ENCODE assay signal across 8 cellular contexts in the genomic region with DNA sequence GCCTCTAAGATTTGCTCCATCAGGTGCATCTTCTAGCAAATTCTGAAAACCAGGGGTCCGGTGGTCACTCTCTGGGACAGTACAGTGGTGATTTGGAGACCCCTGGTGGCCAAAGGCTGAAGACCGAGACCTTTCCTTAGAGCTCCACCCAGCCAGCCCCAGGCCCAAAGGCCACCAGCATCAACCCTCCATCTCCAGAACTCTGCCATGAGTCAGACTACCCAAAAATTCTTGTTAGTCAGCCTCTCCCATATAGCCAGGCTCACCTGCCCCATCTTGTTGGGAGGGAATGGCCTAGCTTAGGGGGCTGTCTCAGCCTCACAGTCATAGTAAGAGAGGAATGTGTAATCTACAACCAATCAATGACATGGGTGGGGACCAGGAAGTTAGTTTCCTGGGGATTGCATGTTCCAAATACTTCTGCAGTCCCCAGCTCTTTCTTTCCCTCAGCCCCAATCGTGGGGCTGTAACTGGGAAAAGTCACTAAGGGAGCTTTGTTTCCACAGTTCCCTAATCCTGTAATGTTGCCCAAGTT. TPM values are rescaled to one million over a fixed set of nuclear protein-coding genes. Genes with fewer than 3 reads are reported as not detected.
DNase-seq lines count a peak whose midpoint lies in the region; ATAC-seq and TF ChIP-seq lines count a peak whose summit lies in the region.

No MANE protein-coding gene starts in this region.

- no peak overlapping the region for H3K4me3 Mint-ChIP-seq in WTC11
- no peak overlapping the region for H3K4me3 Mint-ChIP-seq in natural killer cell treated with Interleukin-12 subunit alpha and Interleukin-12 subunit beta and Interleukin-15 and Interleukin-18, amount 100 ng/mL, for 72 hours

- peaks cover 6% of the 10 kb centered on the region for H3K4me1 Mint-ChIP-seq in WTC11
- peaks cover 0 to 5% of the 10 kb centered on the region in 2 donors for H3K4me1 Mint-ChIP-seq in natural killer cell treated with Interleukin-12 subunit alpha and Interleukin-12 subunit beta and Interleukin-15 and Interleukin-18, amount 100 ng/mL, for 72 hours (ENCODE audit: low read depth in 2 of 2)

- no peak overlapping the region for H3K4me2 ChIP-seq in fibroblast of lung (ENCODE audit: extremely low read depth, insufficient read depth, low read length)

- peaks cover 4% of the 10 kb centered on the region for H3K79me2 ChIP-seq in fibroblast of lung (ENCODE audit: control insufficient read depth, insufficient read depth, low read length)

- H2AFZ ChIP-seq in fibroblast of lung (ENCODE audit: low read length): no peak overlapping the region

- no peaks in the 10 kb centered on the region for H3K9me3 Mint-ChIP-seq in WTC11
- no peaks in the 10 kb centered on the region for H3K9me3 Mint-ChIP-seq in natural killer cell treated with Interleukin-12 subunit alpha and Interleukin-12 subunit beta and Interleukin-15 and Interleukin-18, amount 100 ng/mL, for 72 hours

- ATAC-seq in WTC11: peak; percentile 95
- peak; percentile 68 to 73 for ATAC-seq in natural killer cell treated with Interleukin-12 subunit alpha and Interleukin-12 subunit beta and Interleukin-15 and Interleukin-18, amount 100 ng/mL, for 72 hours
- no peak for ATAC-seq in GM18858 (IDR thresholded peaks at IDR 0.05; ENCODE audit: unreplicated experiment)
- ATAC-seq in GM19395 (IDR thresholded peaks at IDR 0.05; ENCODE audit: unreplicated experiment): no peak

- peaks cover 24% of the 10 kb centered on the region for H3K4me1 ChIP-seq in fibroblast of lung (ENCODE audit: control insufficient read depth, extremely low read depth, insufficient read depth, low read length)

- TF ChIP-seq CTCF in WTC11 (IDR thresholded peaks at IDR 0.05) (peak; percentile 80), fibroblast of lung (conservative IDR thresholded peaks at IDR 0.05 in 1 of 2, IDR thresholded peaks at IDR 0.05 in 1 of 2; ENCODE audit: low read depth in 1 of 2, low read length in 2 of 2) (peak; percentile 66 to 71)

- H3K27ac Mint-ChIP-seq in WTC11: peak overlapping the region; percentile 26
- H3K27ac Mint-ChIP-seq in natural killer cell treated with Interleukin-12 subunit alpha and Interleukin-12 subunit beta and Interleukin-15 and Interleukin-18, amount 100 ng/mL, for 72 hours: no peak overlapping the region

- H3K9ac ChIP-seq in fibroblast of lung (ENCODE audit: insufficient read depth, low read length): no peak overlapping the region

- no peaks in the 10 kb centered on the region for H3K9me3 ChIP-seq in fibroblast of lung (ENCODE audit: control insufficient read depth, insufficient read depth, low read depth, low read length)

- H3K36me3 Mint-ChIP-seq in WTC11: peaks cover 16% of the 10 kb centered on the region; the same call in 1 of the 2 replicates
- H3K36me3 Mint-ChIP-seq in natural killer cell treated with Interleukin-12 subunit alpha and Interleukin-12 subunit beta and Interleukin-15 and Interleukin-18, amount 100 ng/mL, for 72 hours: peaks cover 5% of the 10 kb centered on the region

- CTCF ChIA-PET in WTC11 (lab: Charles Lee): interaction anchor here (0.6 to 5.5 kb wide), 46 partner anchors 11 to 315 kb away, joined by 3 to 142 read pairs (median 4); a partner anchor contains a TSS

- H3K27ac ChIP-seq in fibroblast of lung (ENCODE audit: insufficient read depth, low read length): peak overlapping the region; percentile 84

- POLR2A ChIA-PET in WTC11 (lab: Charles Lee): interaction anchor here (0.7 to 1.0 kb wide), 3 partner anchors 14 to 38 kb away, joined by 3 to 6 read pairs (median 5); a partner anchor contains a TSS

- peak; percentile 27 for DNase-seq in NCI-H1436 (lab: John Stamatoyannopoulos, UW)
- DNase-seq in NCI-H1436 treated with DMSO at 0.1 percent for 48 hours (lab: John Stamatoyannopoulos, UW): no peak
- peak; percentile 58 for DNase-seq in LHCN-M2 (ENCODE audit: low read depth)
- peak; percentile 81 for DNase-seq in WTC11 (ENCODE audit: low spot score)
- peak; percentile 65 to 66 for DNase-seq in fibroblast of lung (ENCODE audit: low read depth in 2 of 2)
- DNase-seq in natural killer cell treated with Interleukin-12 subunit alpha and Interleukin-12 subunit beta and Interleukin-15 and Interleukin-18, amount 100 ng/mL, for 72 hours (ENCODE audit: low spot score): no peak

- H4K20me1 ChIP-seq in fibroblast of lung (ENCODE audit: control insufficient read depth, extremely low read depth, insufficient read depth, low read length): no peaks in the 10 kb centered on the region

- H3K27me3 ChIP-seq in fibroblast of lung (ENCODE audit: control insufficient read depth, insufficient read depth, low read length): no peaks in the 10 kb centered on the region

- H3K27me3 Mint-ChIP-seq in WTC11 (ENCODE audit: low read depth): no peaks in the 10 kb centered on the region
- no peaks in the 10 kb centered on the region for H3K27me3 Mint-ChIP-seq in natural killer cell treated with Interleukin-12 subunit alpha and Interleukin-12 subunit beta and Interleukin-15 and Interleukin-18, amount 100 ng/mL, for 72 hours

- H3K4me3 ChIP-seq in fibroblast of lung (replicated peaks in 1 of 4; ENCODE audit: control extremely low read depth in 1 of 4, insufficient read depth in 1 of 4, low read depth in 3 of 4, low read length in 4 of 4): no peak overlapping the region

- H3K36me3 ChIP-seq in fibroblast of lung (ENCODE audit: control insufficient read depth, insufficient read depth, low read length): peaks cover 2% of the 10 kb centered on the region

TF ChIP-seq in WTC11, 78 proteins besides CTCF, POLR2A, EP300 and RAD21 (continues in another document):
- TF ChIP-seq IRF2 (CRISPR knock-in tag; IDR thresholded peaks at IDR 0.05; ENCODE audit: borderline replicate concordance, low read depth): no peak
- no peak for TF ChIP-seq ZNF232 (CRISPR knock-in tag; IDR thresholded peaks at IDR 0.05)
- TF ChIP-seq, protein P1, sequence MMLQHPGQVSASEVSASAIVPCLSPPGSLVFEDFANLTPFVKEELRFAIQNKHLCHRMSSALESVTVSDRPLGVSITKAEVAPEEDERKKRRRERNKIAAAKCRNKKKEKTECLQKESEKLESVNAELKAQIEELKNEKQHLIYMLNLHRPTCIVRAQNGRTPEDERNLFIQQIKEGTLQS (CRISPR knock-in tag; conservative IDR thresholded peaks at IDR 0.05): no peak

RNA-seq across cellular contexts. Expression of a gene that starts 9.8 kb away (rescaled TPM):
- total RNA-seq in LHCN-M2 (2014; rRNA removed) (0.11 and 0.26 TPM in 2 replicates), WTC11 (2021) (2.3 to 3.5 TPM (median 3.3 TPM) in 3 replicates), fibroblast of lung (18.5 and 31.0 TPM in 2 replicates)
- 0.79 TPM for polyA plus RNA-seq in LHCN-M2 (2012)
- polyA plus RNA-seq in fibroblast of lung: 2.9 and 5.2 TPM in 2 replicates
- 3.1 and 5.8 TPM in 2 replicates for polyA plus RNA-seq in fibroblast of lung (2012)
- 3.4 and 6.5 TPM in 2 replicates for polyA minus RNA-seq in fibroblast of lung (ENCODE audit: low replicate concordance)
- total RNA-seq in natural killer cell treated with Interleukin-12 subunit alpha and Interleukin-12 subunit beta and Interleukin-15 and Interleukin-18, amount 100 ng/mL, for 72 hours: under 1 TPM in 1 of 2 donors, not detected in 1; 0.08 TPM

RNA-seq across cellular contexts. Expression of a gene that starts 14.4 kb away (rescaled TPM):
- 129 and 134 TPM in 2 replicates for total RNA-seq in LHCN-M2 (2014; rRNA removed)
- 125 TPM for polyA plus RNA-seq in LHCN-M2 (2012)
- 48.9 to 52.5 TPM (median 52.0 TPM) in 3 replicates for total RNA-seq in WTC11 (2021)
- total RNA-seq in fibroblast of lung: 70.6 and 88.5 TPM in 2 replicates
- polyA plus RNA-seq in fibroblast of lung: 102 and 105 TPM in 2 replicates
- polyA plus RNA-seq in fibroblast of lung (2012): 90.0 and 102 TPM in 2 replicates
- 12.7 and 13.7 TPM in 2 replicates for polyA minus RNA-seq in fibroblast of lung (ENCODE audit: low replicate concordance)
- total RNA-seq in natural killer cell treated with Interleukin-12 subunit alpha and Interleukin-12 subunit beta and Interleukin-15 and Interleukin-18, amount 100 ng/mL, for 72 hours: 10 to 100 TPM; 58.4 to 69.2 TPM

RNA-seq across cellular contexts. Expression of a gene that starts 21.1 kb away (rescaled TPM):
- total RNA-seq in LHCN-M2 (2014; rRNA removed) (252 and 271 TPM in 2 replicates), WTC11 (2021) (65.0 to 88.7 TPM (median 72.0 TPM) in 3 replicates), fibroblast of lung (52.6 and 78.4 TPM in 2 replicates)
- polyA plus RNA-seq in LHCN-M2 (2012): 146 TPM
- 70.6 and 91.2 TPM in 2 replicates for polyA plus RNA-seq in fibroblast of lung
- polyA plus RNA-seq in fibroblast of lung (2012): 113 and 136 TPM in 2 replicates
- 117 and 164 TPM in 2 replicates for polyA minus RNA-seq in fibroblast of lung (ENCODE audit: low replicate concordance)
- total RNA-seq in natural killer cell treated with Interleukin-12 subunit alpha and Interleukin-12 subunit beta and Interleukin-15 and Interleukin-18, amount 100 ng/mL, for 72 hours: 100 to 1,000 TPM; 153 to 196 TPM

RNA-seq across cellular contexts. Expression of a gene that starts 46.2 kb away (rescaled TPM):
- total RNA-seq in LHCN-M2 (2014; rRNA removed): 41.2 and 46.9 TPM in 2 replicates
- polyA plus RNA-seq in LHCN-M2 (2012): 32.8 TPM
- 30.0 to 32.7 TPM (median 31.2 TPM) in 3 replicates for total RNA-seq in WTC11 (2021)
- 25.9 and 30.9 TPM in 2 replicates for total RNA-seq in fibroblast of lung
- 25.3 and 33.9 TPM in 2 replicates for polyA plus RNA-seq in fibroblast of lung
- 26.4 and 34.8 TPM in 2 replicates for polyA plus RNA-seq in fibroblast of lung (2012)
- polyA minus RNA-seq in fibroblast of lung (ENCODE audit: low replicate concordance): 31.6 and 33.3 TPM in 2 replicates
- total RNA-seq in natural killer cell treated with Interleukin-12 subunit alpha and Interleukin-12 subunit beta and Interleukin-15 and Interleukin-18, amount 100 ng/mL, for 72 hours: 10 to 100 TPM; 43.5 to 47.9 TPM

RNA-seq across cellular contexts. Expression of a gene that starts 51.0 kb away (rescaled TPM):
- total RNA-seq in LHCN-M2 (2014; rRNA removed) (not detected in 2 replicates), WTC11 (2021) (1.9 to 2.5 TPM (median 2.0 TPM) in 3 replicates), fibroblast of lung (0.26 and 0.50 TPM in 2 replicates)
- not detected for polyA plus RNA-seq in LHCN-M2 (2012)
- 0.06 and 0.09 TPM in 2 replicates for polyA plus RNA-seq in fibroblast of lung
- 0.21 TPM in 1 of 2 replicates, not detected in the other for polyA plus RNA-seq in fibroblast of lung (2012)
- not detected in 2 replicates for polyA minus RNA-seq in fibroblast of lung (ENCODE audit: low replicate concordance)
- not detected for total RNA-seq in natural killer cell treated with Interleukin-12 subunit alpha and Interleukin-12 subunit beta and Interleukin-15 and Interleukin-18, amount 100 ng/mL, for 72 hours

Comparison
In these comparisons a context has a peak if more than half of its experiments do, and no peak if none do; other contexts are left out.
1. DNase-seq: peak in NCI-H1436 (single experiment), LHCN-M2 (single experiment), WTC11 (single experiment) and fibroblast of lung (2 of 2); none in NCI-H1436 treated with DMSO at 0.1 percent for 48 hours (single experiment) and natural killer cell treated with Interleukin-12 subunit alpha and Interleukin-12 subunit beta and Interleukin-15 and Interleukin-18, amount 100 ng/mL, for 72 hours (single experiment).
2. ATAC-seq: peak in WTC11 (single experiment) and natural killer cell treated with Interleukin-12 subunit alpha and Interleukin-12 subunit beta and Interleukin-15 and Interleukin-18, amount 100 ng/mL, for 72 hours (2 of 2); none in GM18858 (single experiment) and GM19395 (single experiment).